Comparison of ENCODE assay signal across 28 cellular contexts in the genomic region with DNA sequence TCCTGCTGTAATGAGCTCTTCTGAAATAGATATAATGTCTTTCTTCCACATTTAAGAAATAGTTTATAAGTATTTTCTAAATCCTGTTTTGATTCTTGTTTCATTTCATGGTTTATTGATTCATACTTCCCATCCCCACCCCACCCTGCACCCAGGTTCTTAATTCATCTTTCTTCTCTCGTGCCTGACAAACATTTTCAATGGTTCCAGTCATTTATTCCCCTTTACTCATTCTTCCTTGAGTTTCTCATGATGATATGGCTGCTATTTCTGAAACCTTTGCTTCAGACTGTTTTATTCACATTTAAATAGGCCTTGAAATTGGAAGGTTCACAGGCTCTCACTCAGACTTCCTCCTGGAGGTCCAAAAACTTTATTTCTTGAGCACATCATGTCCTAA.
"Had no signal": no experiment of that assay in that cellular context is flagged by ENCODE, and none has a peak within 500 bp of the region (broad histone marks: within the 10 kb centered on the region; RNA-seq: fewer than 3 reads in every experiment).

No MANE protein-coding gene starts in this region.

- H3K9me3 ChIP-seq: esophagus muscularis mucosa, gastroesophageal sphincter, left lung, mucosa of descending colon, right lobe of liver, suprapubic skin, transverse colon, upper lobe of right lung, uterus had no signal

- DNase-seq: dermis blood vessel endothelial cell; effector memory CD4-positive, alpha-beta T cell; foreskin keratinocyte; heart left ventricle; kidney; left lung; mesenchymal stem cell; mucosa of descending colon; naive thymus-derived CD4-positive, alpha-beta T cell; right lobe of liver; small intestine; stimulated activated CD4-positive, alpha-beta T cell treated with anti-CD3 and anti-CD28 coated beads, Interleukin-1b, Interleukin-23, amount 100 ng/mL, for 48 hours; stimulated activated CD4-positive, alpha-beta T cell treated with anti-CD3 and anti-CD28 coated beads, Interleukin-4, amount 100 ng/mL, for 24 hours; stimulated activated naive CD4-positive, alpha-beta T cell treated with Interleukin-2 at 50 U/mL for 16 hours; transverse colon; upper lobe of right lung; uterus had no signal

- H3K27me3 ChIP-seq: esophagus muscularis mucosa, gastroesophageal sphincter, heart left ventricle, hepatocyte, left lung, neural progenitor cell, right lobe of liver, suprapubic skin, transverse colon, upper lobe of right lung, uterus had no signal

- H3K4me3 ChIP-seq: coronary artery, esophagus muscularis mucosa, gastroesophageal sphincter, heart left ventricle, hepatocyte, left lung, mucosa of descending colon, neural progenitor cell, right lobe of liver, suprapubic skin, transverse colon, upper lobe of right lung, uterus had no signal

- H3K27me3 Mint-ChIP-seq: naive thymus-derived CD4-positive, alpha-beta T cell; progenitor cell of endocrine pancreas had no signal

- H3K4me3 Mint-ChIP-seq: mesothelial cell of epicardium; naive thymus-derived CD4-positive, alpha-beta T cell; nephron; neural progenitor cell; stimulated activated effector memory CD8-positive, alpha-beta T cell treated with anti-CD3 and anti-CD28 coated beads, Interleukin-12 subunit alpha, Interleukin-12 subunit beta, amount 100 ng/mL, for 72 hours had no signal

- H3K36me3 Mint-ChIP-seq: mesothelial cell of epicardium; neural progenitor cell; stimulated activated effector memory CD8-positive, alpha-beta T cell treated with anti-CD3 and anti-CD28 coated beads, Interleukin-12 subunit alpha, Interleukin-12 subunit beta, amount 100 ng/mL, for 72 hours had no signal

- H3K4me1 ChIP-seq: foreskin keratinocyte, left lung, parathyroid adenoma, right lobe of liver, suprapubic skin, upper lobe of right lung had no signal

- H3K36me3 ChIP-seq: esophagus muscularis mucosa, gastroesophageal sphincter, heart left ventricle, left lung, neural progenitor cell, right lobe of liver, suprapubic skin, transverse colon, upper lobe of right lung, uterus had no signal

- ATAC-seq: foreskin keratinocyte; gastroesophageal sphincter; heart left ventricle; left lung; mucosa of descending colon; naive thymus-derived CD4-positive, alpha-beta T cell; right lobe of liver; stimulated activated effector memory CD8-positive, alpha-beta T cell treated with anti-CD3 and anti-CD28 coated beads, Interleukin-12 subunit alpha, Interleukin-12 subunit beta, amount 100 ng/mL, for 72 hours; upper lobe of right lung had no signal

- H3K9me3 Mint-ChIP-seq: mesothelial cell of epicardium; nephron; neural progenitor cell; stimulated activated effector memory CD8-positive, alpha-beta T cell treated with anti-CD3 and anti-CD28 coated beads, Interleukin-12 subunit alpha, Interleukin-12 subunit beta, amount 100 ng/mL, for 72 hours had no signal

- H3K4me1 Mint-ChIP-seq: mesothelial cell of epicardium; stimulated activated effector memory CD8-positive, alpha-beta T cell treated with anti-CD3 and anti-CD28 coated beads, Interleukin-12 subunit alpha, Interleukin-12 subunit beta, amount 100 ng/mL, for 72 hours had no signal

- H3K27ac Mint-ChIP-seq: mesothelial cell of epicardium; nephron; neural progenitor cell; progenitor cell of endocrine pancreas; stimulated activated effector memory CD8-positive, alpha-beta T cell treated with anti-CD3 and anti-CD28 coated beads, Interleukin-12 subunit alpha, Interleukin-12 subunit beta, amount 100 ng/mL, for 72 hours had no signal
